In genomic region chr12:57090924-57091632, GRCh38 we compare ENCODE assay signal across 6 cellular contexts. TPM values are rescaled to one million over a fixed set of nuclear protein-coding genes. Genes with fewer than 3 reads are reported as not detected.
DNase-seq lines count a peak whose midpoint lies in the region; ATAC-seq and TF ChIP-seq lines count a peak whose summit lies in the region.

No MANE protein-coding gene starts in this region.

- no peak for TF ChIP-seq POLR2A in thyroid gland (IDR thresholded peaks at IDR 0.05)

- no peaks in the 10 kb centered on the region for H3K9me3 ChIP-seq in thyroid gland

- peak overlapping the region in 1 of 3 donors; percentile 80 for H3K4me3 ChIP-seq in thyroid gland (replicated peaks in 1 of 3)

- H3K27ac ChIP-seq in thyroid gland, result peak overlapping the region in 2 of 3 donors; percentile 82 to 93

- H3K27me3 ChIP-seq in thyroid gland, result no peaks in the 10 kb centered on the region

- WGBS in thyroid gland, 2 donors, result 66 to 75% methylated on average over 20 to 22 of the region's 22 CpGs

- ATAC-seq in GM21717 (IDR thresholded peaks at IDR 0.05; ENCODE audit: unreplicated experiment) (no peak), GM19467 (IDR thresholded peaks at IDR 0.05; ENCODE audit: unreplicated experiment) (no peak)

- H3K36me3 ChIP-seq in thyroid gland, result peaks cover 27 to 29% of the 10 kb centered on the region in 2 donors

- peak; percentile 59 for DNase-seq in activated CD8-positive, alpha-beta memory T cell treated with anti-CD3 and anti-CD28 coated beads, Interleukin-2, amount 50 U/mL, for 48 hours
- no peak for DNase-seq in activated CD8-positive, alpha-beta memory T cell treated with anti-CD3 and anti-CD28 coated beads, Interleukin-2, amount 50 U/mL, for 4 hours
- peak; percentile 81 for DNase-seq in globus pallidus (ENCODE audit: low spot score)
- no peak for DNase-seq in thyroid gland

- TF ChIP-seq CTCF in thyroid gland (IDR thresholded peaks at IDR 0.05), result no peak

- H3K4me1 ChIP-seq in thyroid gland, result peaks cover 25 to 48% of the 10 kb centered on the region in 2 donors

- intact Hi-C loops in thyroid gland (cut with DNase I), result no loop called here

RNA-seq across cellular contexts. Expression of gene NAB2, which starts 2.2 kb away (rescaled TPM):
- 10 to 100 TPM; 11.8 to 48.0 (median 16.1) TPM for total RNA-seq in thyroid gland

RNA-seq across cellular contexts. Expression of gene NEMP1, which starts 12.5 kb away (rescaled TPM):
- total RNA-seq in thyroid gland, result 10 to 100 TPM in 2 of 4 donors, 1 to 10 TPM in 2; 5.6 to 10.9 (median 9.2) TPM

RNA-seq across cellular contexts. Expression of gene STAT6, which starts 20.1 kb away (rescaled TPM):
- 100 to 1,000 TPM in 1 of 4 donors, 10 to 100 TPM in 3; 79.0 to 144 (median 89.8) TPM for total RNA-seq in thyroid gland

RNA-seq across cellular contexts. Expression of gene LRP1, which starts 37.2 kb away (rescaled TPM):
- total RNA-seq in thyroid gland, result 100 to 1,000 TPM in 3 of 4 donors, 10 to 100 TPM in 1; 98.5 to 161 (median 118) TPM

RNA-seq across cellular contexts. Expression of gene MYO1A, which starts 41.1 kb away (rescaled TPM):
- total RNA-seq in thyroid gland, result not detected

Comparison
In these comparisons a context has a peak if more than half of its experiments do, and no peak if none do; other contexts are left out.
1. DNase-seq: peak in activated CD8-positive, alpha-beta memory T cell treated with anti-CD3 and anti-CD28 coated beads, Interleukin-2, amount 50 U/mL, for 48 hours (single experiment) and globus pallidus (single experiment); none in activated CD8-positive, alpha-beta memory T cell treated with anti-CD3 and anti-CD28 coated beads, Interleukin-2, amount 50 U/mL, for 4 hours (single experiment) and thyroid gland (0 of 2).